In genomic region chr17:1455291-1455747, GRCh38 we compare ENCODE assay signal across 8 cellular contexts. TPM values are rescaled to one million over a fixed set of nuclear protein-coding genes. Genes with fewer than 3 reads are reported as not detected.
DNase-seq lines count a peak whose midpoint lies in the region; ATAC-seq, FAIRE-seq and TF ChIP-seq lines count a peak whose summit lies in the region.

No MANE protein-coding gene starts in this region.

- H3K9me3 ChIP-seq in mammary epithelial cell (replicated peaks; ENCODE audit: insufficient read depth, low read length) (no peaks in the 10 kb centered on the region), small intestine (ENCODE audit: control insufficient read depth, low read depth) (no peaks in the 10 kb centered on the region)

- in situ Hi-C loops in mammary epithelial cell (cut with MboI; ENCODE audit: low sequenced_read_pairs in 2 of 2) = no loop called here

- H3K36me3 Mint-ChIP-seq in T-helper 1 cell treated with Interleukin-12 subunit alpha and Interleukin-12 subunit beta and Interleukin-4 antibody, amounts not matched to agents 30 μg/mL and 1 μg/mL, for 36 hours (ENCODE audit: low read depth) = peaks cover 5% of the 10 kb centered on the region

- H3K27ac ChIP-seq in mammary epithelial cell (ENCODE audit: insufficient read depth, low read depth, low read length) = peak overlapping the region; percentile 81
- H3K27ac ChIP-seq in small intestine (ENCODE audit: low read depth in 1 of 2, low read length in 1 of 2) = peak overlapping the region; percentile 96 to 97

- H3K4me1 Mint-ChIP-seq in T-helper 1 cell treated with Interleukin-12 subunit alpha and Interleukin-12 subunit beta and Interleukin-4 antibody, amounts not matched to agents 30 μg/mL and 1 μg/mL, for 36 hours (ENCODE audit: low read depth) = peaks cover 23% of the 10 kb centered on the region

- peak overlapping the region; percentile 86 for H3K9ac ChIP-seq in mammary epithelial cell (ENCODE audit: insufficient read depth, low read length)

- H2AFZ ChIP-seq in mammary epithelial cell (ENCODE audit: low read depth, low read length) = peak overlapping the region; percentile 58

- CTCF ChIA-PET in mammary epithelial cell (lab: Charles Lee; ENCODE audit: low non-redundant PET) = no interaction called here

- peak overlapping the region; percentile 78 for H3K27ac Mint-ChIP-seq in T-helper 1 cell treated with Interleukin-12 subunit alpha and Interleukin-12 subunit beta and Interleukin-4 antibody, amounts not matched to agents 30 μg/mL and 1 μg/mL, for 36 hours

- FAIRE-seq in small intestine (lab: Jason Lieb, UNC) = no peak

- peak overlapping the region; percentile 75 for H3K4me2 ChIP-seq in mammary epithelial cell (ENCODE audit: insufficient read depth, low read depth, low read length)

- peak overlapping the region; percentile 85 for H3K4me3 ChIP-seq in Jurkat, Clone E6-1 (ENCODE audit: low read length)
- H3K4me3 ChIP-seq in mammary epithelial cell (replicated peaks in 1 of 3; ENCODE audit: insufficient read depth in 1 of 3, low read depth in 2 of 3, low read length in 3 of 3) = peak overlapping the region; percentile 76 to 97 (median 91)
- peak overlapping the region; percentile 84 to 99 for H3K4me3 ChIP-seq in small intestine (ENCODE audit: low read depth in 1 of 2, low read length in 2 of 2)

- peaks cover 12% of the 10 kb centered on the region for H3K4me1 ChIP-seq in mammary epithelial cell (ENCODE audit: insufficient read depth, low read length)
- peaks cover 3 to 5% of the 10 kb centered on the region in 2 donors for H3K4me1 ChIP-seq in small intestine (ENCODE audit: control insufficient read depth in 2 of 2, insufficient read depth in 1 of 2, low read depth in 1 of 2, low read length in 1 of 2)

- no TSS peak for BruUV-seq in mammary epithelial cell (replicated peaks; lab: Mats Ljungman, UMichigan)

- ATAC-seq in GM21825 (IDR thresholded peaks at IDR 0.05; ENCODE audit: unreplicated experiment) = peak; percentile 38

- WGBS in mammary epithelial cell (ENCODE audit: low coverage, missing lambda C conversion rate) = 4% methylated on average over 4 of the region's 27 CpGs
- WGBS in small intestine, 3 donors = 0 to 1% (median 0%) methylated on average over 19 to 27 of the region's 27 CpGs

- peaks cover 57% of the 10 kb centered on the region for H3K79me2 ChIP-seq in mammary epithelial cell (ENCODE audit: insufficient read depth, low read length)

- peaks cover 3% of the 10 kb centered on the region for H4K20me1 ChIP-seq in mammary epithelial cell (ENCODE audit: insufficient read depth, low read length)

- H3K4me3 Mint-ChIP-seq in T-helper 1 cell treated with Interleukin-12 subunit alpha and Interleukin-12 subunit beta and Interleukin-4 antibody, amounts not matched to agents 30 μg/mL and 1 μg/mL, for 36 hours = peak overlapping the region; percentile 84

- TF ChIP-seq CTCF in mammary epithelial cell (conservative IDR thresholded peaks at IDR 0.05 in 1 of 2, IDR thresholded peaks at IDR 0.05 in 1 of 2; ENCODE audit: extremely low read depth in 1 of 2, insufficient read depth in 1 of 2, low read depth in 1 of 2, low read length in 2 of 2) = peak; percentile 65 to 70

- peaks cover 12% of the 10 kb centered on the region for H3K27me3 Mint-ChIP-seq in T-helper 1 cell treated with Interleukin-12 subunit alpha and Interleukin-12 subunit beta and Interleukin-4 antibody, amounts not matched to agents 30 μg/mL and 1 μg/mL, for 36 hours (ENCODE audit: low read depth)

- H3K36me3 ChIP-seq in mammary epithelial cell (ENCODE audit: insufficient read depth, low read length) = peaks cover 4% of the 10 kb centered on the region
- no peaks in the 10 kb centered on the region for H3K36me3 ChIP-seq in small intestine (ENCODE audit: control insufficient read depth in 2 of 2, insufficient read depth in 2 of 2, low read length in 2 of 2)

- peak; percentile 67 for DNase-seq in NCI-H146 (lab: John Stamatoyannopoulos, UW)
- DNase-seq in NCI-H146 treated with DMSO at 0.1 percent for 48 hours (lab: John Stamatoyannopoulos, UW; ENCODE audit: unreplicated experiment) = no peak
- DNase-seq in Jurkat, Clone E6-1 (ENCODE audit: low read depth, low spot score) = no peak
- DNase-seq in mammary epithelial cell = peak; percentile 50
- peak; percentile 72 for DNase-seq in iPS-NIHi7 (ENCODE audit: extremely low spot score)
- peak; percentile 66 for DNase-seq in small intestine

- intact Hi-C loops in mammary epithelial cell (cut with micrococcal nuclease) = loop anchor here (1.0 to 10.0 kb wide), 3 partner anchors 60 to 189 kb away; partner anchors contain the start of genes RILP and SCARF1

- H3K9me3 Mint-ChIP-seq in T-helper 1 cell treated with Interleukin-12 subunit alpha and Interleukin-12 subunit beta and Interleukin-4 antibody, amounts not matched to agents 30 μg/mL and 1 μg/mL, for 36 hours = no peaks in the 10 kb centered on the region

- dilution Hi-C loops in mammary epithelial cell (cut with HindIII; ENCODE audit: low sequenced_read_pairs) = no loop called here

- H3K27me3 ChIP-seq in mammary epithelial cell (ENCODE audit: insufficient read depth, low read length) (no peaks in the 10 kb centered on the region), small intestine (ENCODE audit: control insufficient read depth in 2 of 2, insufficient read depth in 2 of 2, low read length in 2 of 2) (no peaks in the 10 kb centered on the region)

RNA-seq across cellular contexts. Expression of gene CRK, which starts 0.7 kb away (rescaled TPM):
- polyA plus RNA-seq in Jurkat, Clone E6-1 (2012; ENCODE audit: insufficient read depth, insufficient read length) = 18.3 TPM
- total RNA-seq in mammary epithelial cell = 100 to 1,000 TPM in 1 of 2 donors, 10 to 100 TPM in 1; 71.4 to 127 TPM
- 72.6 TPM for polyA plus RNA-seq in mammary epithelial cell
- 68.3 TPM for polyA minus RNA-seq in mammary epithelial cell
- polyA plus RNA-seq in small intestine = 10 to 100 TPM; 31.2 to 42.9 (median 41.6) TPM

RNA-seq across cellular contexts. Expression of gene MYO1C, which starts 37.2 kb away (rescaled TPM):
- 28.4 TPM for polyA plus RNA-seq in Jurkat, Clone E6-1 (2012; ENCODE audit: insufficient read depth, insufficient read length)
- total RNA-seq in mammary epithelial cell = 100 to 1,000 TPM; 192 to 214 TPM
- 98.8 TPM for polyA plus RNA-seq in mammary epithelial cell
- 179 TPM for polyA minus RNA-seq in mammary epithelial cell
- polyA plus RNA-seq in small intestine = 10 to 100 TPM; 51.1 to 67.1 (median 58.7) TPM

RNA-seq across cellular contexts. Expression of gene YWHAE, which starts 55.3 kb away (rescaled TPM):
- 1,020 TPM for polyA plus RNA-seq in Jurkat, Clone E6-1 (2012; ENCODE audit: insufficient read depth, insufficient read length)
- 100 to 1,000 TPM; 528 to 689 TPM for total RNA-seq in mammary epithelial cell
- polyA plus RNA-seq in mammary epithelial cell (1,045 TPM), small intestine (100 to 1,000 TPM; 235 to 390 (median 253) TPM)
- 400 TPM for polyA minus RNA-seq in mammary epithelial cell

Comparison
In these comparisons a context has a peak if more than half of its experiments do, and no peak if none do; other contexts are left out.
1. DNase-seq: peak in NCI-H146 (single experiment), mammary epithelial cell (single experiment), iPS-NIHi7 (single experiment) and small intestine (single experiment); none in NCI-H146 treated with DMSO at 0.1 percent for 48 hours (single experiment) and Jurkat, Clone E6-1 (single experiment).
2. Peak in every context shown above with its lines, with median percentiles within 50 percentile points of each other: H3K4me3 ChIP-seq.